Comparison of ENCODE assay signal across 10 cellular contexts in genomic region chr9:133509179-133510083, GRCh38. TPM values are rescaled to one million over a fixed set of nuclear protein-coding genes. Genes with fewer than 3 reads are reported as not detected.
A peak's percentile ranks its signal among the peaks of the same experiment; 100 is the strongest.
DNase-seq lines count a peak whose midpoint lies in the region; TF ChIP-seq lines count a peak whose summit lies in the region.
"Had no signal": no experiment of that assay in that cellular context is flagged by ENCODE, and none has a peak within 500 bp of the region (broad histone marks: within the 10 kb centered on the region; RNA-seq: fewer than 3 reads in every experiment).

No MANE protein-coding gene starts in this region.

- H3K36me3 ChIP-seq in skeletal muscle satellite cell (ENCODE audit: insufficient read depth, low read length): no peaks in the 10 kb centered on the region
- H3K36me3 ChIP-seq in MG63: no peaks in the 10 kb centered on the region
- H3K36me3 ChIP-seq: SJSA1 had no signal

- H3K9me3 ChIP-seq in skeletal muscle satellite cell (replicated peaks; ENCODE audit: low read length): no peaks in the 10 kb centered on the region
- H3K9me3 ChIP-seq in MG63: no peaks in the 10 kb centered on the region
- H3K9me3 ChIP-seq: SJSA1 had no signal

- H3K4me3 ChIP-seq in skeletal muscle satellite cell (ENCODE audit: low read length) (no peak overlapping the region), MG63 (no peak overlapping the region)
- H3K4me3 ChIP-seq: SJSA1 had no signal

- DNase-seq in activated T-cell treated with anti-CD3 and anti-CD28 coated beads, Interleukin-2, amount 50 U/mL, for 1 hour: peak; percentile 33
- no peak for DNase-seq in activated T-cell treated with anti-CD3 and anti-CD28 coated beads for 4 hours
- peak; percentile 83 for DNase-seq in RPMI7951 (ENCODE audit: low read depth)
- DNase-seq in foreskin melanocyte: peak; percentile 20
- no peak for DNase-seq in activated effector memory CD4-positive, alpha-beta T cell treated with anti-CD3 and anti-CD28 coated beads, Interleukin-2, amount 50 U/mL, for 16 hours
- DNase-seq in GM20000 (ENCODE audit: low spot score): no peak
- no peak for DNase-seq in MG63
- DNase-seq: DND-41 had no signal

- TF ChIP-seq CTCF in GM20000 (IDR thresholded peaks at IDR 0.05; ENCODE audit: extremely low read depth, missing control alignments): no peak

- H3K9ac ChIP-seq in skeletal muscle satellite cell (ENCODE audit: low read depth, low read length): no peak overlapping the region

- peak overlapping the region; percentile 21 for H3K4me2 ChIP-seq in skeletal muscle satellite cell (ENCODE audit: low read length)

- peaks cover 13% of the 10 kb centered on the region for H3K4me1 ChIP-seq in skeletal muscle satellite cell (ENCODE audit: control insufficient read depth, insufficient read depth, low read length)

- H3K27me3 ChIP-seq in skeletal muscle satellite cell (ENCODE audit: control insufficient read depth, insufficient read depth, low read length): peaks cover 43% of the 10 kb centered on the region
- H3K27me3 ChIP-seq in MG63: no peaks in the 10 kb centered on the region
- H3K27me3 ChIP-seq: SJSA1 had no signal

RNA-seq across cellular contexts. Expression of gene MYMK, which starts 15.3 kb away (rescaled TPM):
- total RNA-seq in RPMI7951 (2014; rRNA removed; shearing (Covaris generic)): not detected in 2 replicates
- 4.4 TPM in 1 of 2 replicates, not detected in the other for total RNA-seq in skeletal muscle satellite cell (2012; rRNA removed)
- total RNA-seq in MG63 (2014; rRNA removed; shearing (Covaris generic); ENCODE audit: low replicate concordance): not detected in 2 replicates
- total RNA-seq: SJSA1 had no signal

RNA-seq across cellular contexts. Expression of gene ADAMTSL2, which starts 25.1 kb away (rescaled TPM):
- 6.6 and 9.7 TPM in 2 replicates for total RNA-seq in RPMI7951 (2014; rRNA removed; shearing (Covaris generic))
- under 0.01 and 0.44 TPM in 2 replicates for total RNA-seq in skeletal muscle satellite cell (2012; rRNA removed)
- total RNA-seq in MG63 (2014; rRNA removed; shearing (Covaris generic); ENCODE audit: low replicate concordance): 0.10 and 0.72 TPM in 2 replicates
- total RNA-seq: SJSA1 had no signal

RNA-seq across cellular contexts. Expression of gene SLC2A6, which starts 30.5 kb away (rescaled TPM):
- total RNA-seq in RPMI7951 (2014; rRNA removed; shearing (Covaris generic)): 15.4 and 23.7 TPM in 2 replicates
- 23.2 and 28.4 TPM in 2 replicates for total RNA-seq in skeletal muscle satellite cell (2012; rRNA removed)
- 3.5 and 7.6 TPM in 2 replicates for total RNA-seq in MG63 (2014; rRNA removed; shearing (Covaris generic); ENCODE audit: low replicate concordance)

RNA-seq across cellular contexts. Expression of gene CACFD1, which starts 49.7 kb away (rescaled TPM):
- 2.4 TPM in 2 replicates for total RNA-seq in RPMI7951 (2014; rRNA removed; shearing (Covaris generic))
- total RNA-seq in skeletal muscle satellite cell (2012; rRNA removed): 0.51 and 0.66 TPM in 2 replicates
- 3.9 and 5.6 TPM in 2 replicates for total RNA-seq in MG63 (2014; rRNA removed; shearing (Covaris generic); ENCODE audit: low replicate concordance)

Comparison
In these comparisons a context has a peak if more than half of its experiments do, and no peak if none do; other contexts are left out.
1. DNase-seq: peak in activated T-cell treated with anti-CD3 and anti-CD28 coated beads, Interleukin-2, amount 50 U/mL, for 1 hour (single experiment), RPMI7951 (single experiment) and foreskin melanocyte (single experiment); none in activated T-cell treated with anti-CD3 and anti-CD28 coated beads for 4 hours (single experiment), activated effector memory CD4-positive, alpha-beta T cell treated with anti-CD3 and anti-CD28 coated beads, Interleukin-2, amount 50 U/mL, for 16 hours (single experiment), GM20000 (single experiment) and MG63 (single experiment).